8 cellular contexts compared by ENCODE assay signal in the genomic region with DNA sequence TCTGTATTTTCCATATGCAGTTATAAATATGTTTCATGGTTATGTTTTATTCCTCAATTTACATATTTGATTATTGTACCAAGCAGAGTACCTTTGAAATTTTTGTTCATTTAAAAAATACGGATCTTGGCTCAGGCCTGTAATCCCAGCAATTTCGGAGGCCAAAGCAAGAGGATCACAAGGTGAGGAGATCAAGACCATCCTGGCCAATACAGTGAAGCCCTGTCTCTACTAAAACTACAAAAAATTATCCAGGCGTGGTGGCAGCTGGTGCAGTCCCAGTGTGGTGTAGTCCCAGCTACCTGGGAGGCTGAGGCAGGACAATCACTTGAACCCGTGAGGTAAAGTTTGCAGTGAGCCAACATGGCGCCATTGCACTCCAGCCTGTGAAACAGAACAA.
DNase-seq lines count a peak whose midpoint lies in the region; ATAC-seq and TF ChIP-seq lines count a peak whose summit lies in the region.
"Not testable (repeated sequence)": the region's sequence is repeated elsewhere in the genome, so short reads cannot be mapped to it uniquely, and the experiment has no call there.

No MANE protein-coding gene starts in this region.

- in situ Hi-C loops in G401 (cut with HindIII; ENCODE audit: low sequenced_read_pairs), result not testable (repeated sequence)

- H3K27me3 Mint-ChIP-seq in endothelial cell (ENCODE audit: unreplicated experiment); stimulated activated memory B cell treated with anti-CD40 and anti-IgM and Interleukin-4, amounts not matched to agents 10 μg/mL and 1 μg/mL and 100 μg/mL, for 72 hours: not testable (repeated sequence)

- not testable (repeated sequence) for TF ChIP-seq CTCF in endothelial cell (IDR thresholded peaks at IDR 0.05; ENCODE audit: unreplicated experiment)

- H3K27ac Mint-ChIP-seq in activated naive CD4-positive, alpha-beta T cell treated with anti-CD3 and anti-CD28 coated beads, Interleukin-2, amount 50 U/mL, for 72 hours; endothelial cell (ENCODE audit: unreplicated experiment); stimulated activated memory B cell treated with anti-CD40 and anti-IgM and Interleukin-4, amounts not matched to agents 10 μg/mL and 1 μg/mL and 100 μg/mL, for 72 hours: not testable (repeated sequence)

- DNase-seq in G401 (ENCODE audit: low spot score) (peak; percentile 49), M059J (ENCODE audit: low read depth) (peak; percentile 5), endothelial cell (ENCODE audit: low spot score) (peak; percentile 1), Right ventricle myocardium superior (peak; percentile 31), mesenteric fat pad (ENCODE audit: low spot score) (peak; percentile 24)
- DNase-seq in activated naive CD4-positive, alpha-beta T cell treated with anti-CD3 and anti-CD28 coated beads, Interleukin-2, amount 50 U/mL, for 72 hours (ENCODE audit: low spot score in 2 of 2), result not testable (repeated sequence)

- ATAC-seq in HG02642 (IDR thresholded peaks at IDR 0.05; ENCODE audit: poor library complexity, unreplicated experiment), result peak; percentile 58
- ATAC-seq in activated naive CD4-positive, alpha-beta T cell treated with anti-CD3 and anti-CD28 coated beads, Interleukin-2, amount 50 U/mL, for 72 hours, result peak; percentile 44 to 46
- peak; percentile 39 for ATAC-seq in Right ventricle myocardium superior (ENCODE audit: poor library complexity)
- ATAC-seq in stimulated activated memory B cell treated with anti-CD40 and anti-IgM and Interleukin-4, amounts not matched to agents 10 μg/mL and 1 μg/mL and 100 μg/mL, for 72 hours, result peak; percentile 64

- peaks cover 17 to 20% of the 10 kb centered on the region in 2 donors for H3K9me3 Mint-ChIP-seq in activated naive CD4-positive, alpha-beta T cell treated with anti-CD3 and anti-CD28 coated beads, Interleukin-2, amount 50 U/mL, for 72 hours
- H3K9me3 Mint-ChIP-seq in endothelial cell (ENCODE audit: unreplicated experiment), result peaks cover 20% of the 10 kb centered on the region
- H3K9me3 Mint-ChIP-seq in stimulated activated memory B cell treated with anti-CD40 and anti-IgM and Interleukin-4, amounts not matched to agents 10 μg/mL and 1 μg/mL and 100 μg/mL, for 72 hours, result peaks cover 13% of the 10 kb centered on the region

- not testable (repeated sequence) for H3K4me3 Mint-ChIP-seq in endothelial cell (ENCODE audit: unreplicated experiment); stimulated activated memory B cell treated with anti-CD40 and anti-IgM and Interleukin-4, amounts not matched to agents 10 μg/mL and 1 μg/mL and 100 μg/mL, for 72 hours

- intact Hi-C loops in Right ventricle myocardium superior (cut with DNase I), result not testable (repeated sequence)

- H3K4me1 Mint-ChIP-seq in endothelial cell (ENCODE audit: unreplicated experiment); stimulated activated memory B cell treated with anti-CD40 and anti-IgM and Interleukin-4, amounts not matched to agents 10 μg/mL and 1 μg/mL and 100 μg/mL, for 72 hours: not testable (repeated sequence)

- not testable (repeated sequence) for H3K36me3 Mint-ChIP-seq in activated naive CD4-positive, alpha-beta T cell treated with anti-CD3 and anti-CD28 coated beads, Interleukin-2, amount 50 U/mL, for 72 hours; stimulated activated memory B cell treated with anti-CD40 and anti-IgM and Interleukin-4, amounts not matched to agents 10 μg/mL and 1 μg/mL and 100 μg/mL, for 72 hours
- H3K36me3 Mint-ChIP-seq in endothelial cell (ENCODE audit: low read depth, unreplicated experiment), result peaks cover 14% of the 10 kb centered on the region
